In the genomic region with DNA sequence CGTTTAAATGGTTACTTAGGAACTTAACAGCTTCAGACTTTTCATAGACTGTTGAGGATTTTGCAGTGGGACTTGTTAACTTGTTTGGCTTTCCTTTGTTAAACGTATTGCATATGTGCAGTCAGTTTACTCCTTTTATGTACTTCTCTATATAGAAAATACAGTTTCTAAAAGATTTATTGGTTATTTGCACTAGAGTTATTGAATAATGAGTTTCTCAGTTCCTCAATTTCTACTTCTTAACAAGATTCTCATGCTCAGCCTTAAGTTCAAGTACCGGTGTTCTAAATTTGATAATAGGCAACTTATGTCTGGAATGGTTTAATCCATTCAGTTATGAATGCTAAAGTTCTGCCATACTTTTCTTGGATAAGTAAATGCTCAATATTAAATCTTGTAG, we compare ENCODE assay signal across 2 cellular contexts.
TF ChIP-seq lines count a peak whose summit lies in the region.

No MANE protein-coding gene starts in this region.

TF ChIP-seq in SK-N-SH, 30 proteins besides CTCF, POLR2A, EP300 and RAD21 (continued from another document):
- TF ChIP-seq, protein P1, sequence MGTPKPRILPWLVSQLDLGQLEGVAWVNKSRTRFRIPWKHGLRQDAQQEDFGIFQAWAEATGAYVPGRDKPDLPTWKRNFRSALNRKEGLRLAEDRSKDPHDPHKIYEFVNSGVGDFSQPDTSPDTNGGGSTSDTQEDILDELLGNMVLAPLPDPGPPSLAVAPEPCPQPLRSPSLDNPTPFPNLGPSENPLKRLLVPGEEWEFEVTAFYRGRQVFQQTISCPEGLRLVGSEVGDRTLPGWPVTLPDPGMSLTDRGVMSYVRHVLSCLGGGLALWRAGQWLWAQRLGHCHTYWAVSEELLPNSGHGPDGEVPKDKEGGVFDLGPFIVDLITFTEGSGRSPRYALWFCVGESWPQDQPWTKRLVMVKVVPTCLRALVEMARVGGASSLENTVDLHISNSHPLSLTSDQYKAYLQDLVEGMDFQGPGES (IDR thresholded peaks at IDR 0.05; ENCODE audit: low read depth, low read length): no peak
- no peak for TF ChIP-seq GABPA (IDR thresholded peaks at IDR 0.05; ENCODE audit: low read depth)
- TF ChIP-seq, protein P2, sequence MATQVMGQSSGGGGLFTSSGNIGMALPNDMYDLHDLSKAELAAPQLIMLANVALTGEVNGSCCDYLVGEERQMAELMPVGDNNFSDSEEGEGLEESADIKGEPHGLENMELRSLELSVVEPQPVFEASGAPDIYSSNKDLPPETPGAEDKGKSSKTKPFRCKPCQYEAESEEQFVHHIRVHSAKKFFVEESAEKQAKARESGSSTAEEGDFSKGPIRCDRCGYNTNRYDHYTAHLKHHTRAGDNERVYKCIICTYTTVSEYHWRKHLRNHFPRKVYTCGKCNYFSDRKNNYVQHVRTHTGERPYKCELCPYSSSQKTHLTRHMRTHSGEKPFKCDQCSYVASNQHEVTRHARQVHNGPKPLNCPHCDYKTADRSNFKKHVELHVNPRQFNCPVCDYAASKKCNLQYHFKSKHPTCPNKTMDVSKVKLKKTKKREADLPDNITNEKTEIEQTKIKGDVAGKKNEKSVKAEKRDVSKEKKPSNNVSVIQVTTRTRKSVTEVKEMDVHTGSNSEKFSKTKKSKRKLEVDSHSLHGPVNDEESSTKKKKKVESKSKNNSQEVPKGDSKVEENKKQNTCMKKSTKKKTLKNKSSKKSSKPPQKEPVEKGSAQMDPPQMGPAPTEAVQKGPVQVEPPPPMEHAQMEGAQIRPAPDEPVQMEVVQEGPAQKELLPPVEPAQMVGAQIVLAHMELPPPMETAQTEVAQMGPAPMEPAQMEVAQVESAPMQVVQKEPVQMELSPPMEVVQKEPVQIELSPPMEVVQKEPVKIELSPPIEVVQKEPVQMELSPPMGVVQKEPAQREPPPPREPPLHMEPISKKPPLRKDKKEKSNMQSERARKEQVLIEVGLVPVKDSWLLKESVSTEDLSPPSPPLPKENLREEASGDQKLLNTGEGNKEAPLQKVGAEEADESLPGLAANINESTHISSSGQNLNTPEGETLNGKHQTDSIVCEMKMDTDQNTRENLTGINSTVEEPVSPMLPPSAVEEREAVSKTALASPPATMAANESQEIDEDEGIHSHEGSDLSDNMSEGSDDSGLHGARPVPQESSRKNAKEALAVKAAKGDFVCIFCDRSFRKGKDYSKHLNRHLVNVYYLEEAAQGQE (IDR thresholded peaks at IDR 0.05; ENCODE audit: low read depth, low read length): no peak
- no peak for TF ChIP-seq NFIC (IDR thresholded peaks at IDR 0.05; ENCODE audit: borderline replicate concordance)
- no peak for TF ChIP-seq JUND (IDR thresholded peaks at IDR 0.05)
- no peak for TF ChIP-seq SIN3A (IDR thresholded peaks at IDR 0.05; ENCODE audit: borderline replicate concordance, low read depth, low read length)
- no peak for TF ChIP-seq CHD2 (IDR thresholded peaks at IDR 0.05; ENCODE audit: low read length, partially characterized antibody)
- no peak for TF ChIP-seq ELF1 (IDR thresholded peaks at IDR 0.05)
- no peak for TF ChIP-seq RCOR1 (IDR thresholded peaks at IDR 0.05; ENCODE audit: low read length)
- TF ChIP-seq MXI1 (IDR thresholded peaks at IDR 0.05; ENCODE audit: low read depth, low read length): no peak

TF ChIP-seq in SK-N-SH treated with all-trans-retinoic acid at 6 μM for 48 hours, 23 proteins besides CTCF, POLR2A, EP300 and RAD21 (continued from another document):
- TF ChIP-seq ARNTL (CRISPR knock-in tag; IDR thresholded peaks at IDR 0.05; ENCODE audit: borderline replicate concordance, low read depth): no peak
- TF ChIP-seq, protein P3, sequence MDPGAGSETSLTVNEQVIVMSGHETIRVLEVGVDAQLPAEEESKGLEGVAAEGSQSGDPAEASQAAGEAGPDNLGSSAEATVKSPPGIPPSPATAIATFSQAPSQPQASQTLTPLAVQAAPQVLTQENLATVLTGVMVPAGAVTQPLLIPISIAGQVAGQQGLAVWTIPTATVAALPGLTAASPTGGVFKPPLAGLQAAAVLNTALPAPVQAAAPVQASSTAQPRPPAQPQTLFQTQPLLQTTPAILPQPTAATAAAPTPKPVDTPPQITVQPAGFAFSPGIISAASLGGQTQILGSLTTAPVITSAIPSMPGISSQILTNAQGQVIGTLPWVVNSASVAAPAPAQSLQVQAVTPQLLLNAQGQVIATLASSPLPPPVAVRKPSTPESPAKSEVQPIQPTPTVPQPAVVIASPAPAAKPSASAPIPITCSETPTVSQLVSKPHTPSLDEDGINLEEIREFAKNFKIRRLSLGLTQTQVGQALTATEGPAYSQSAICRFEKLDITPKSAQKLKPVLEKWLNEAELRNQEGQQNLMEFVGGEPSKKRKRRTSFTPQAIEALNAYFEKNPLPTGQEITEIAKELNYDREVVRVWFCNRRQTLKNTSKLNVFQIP (CRISPR knock-in tag; IDR thresholded peaks at IDR 0.05; ENCODE audit: borderline replicate concordance, low read depth): no peak
- TF ChIP-seq, protein P4, sequence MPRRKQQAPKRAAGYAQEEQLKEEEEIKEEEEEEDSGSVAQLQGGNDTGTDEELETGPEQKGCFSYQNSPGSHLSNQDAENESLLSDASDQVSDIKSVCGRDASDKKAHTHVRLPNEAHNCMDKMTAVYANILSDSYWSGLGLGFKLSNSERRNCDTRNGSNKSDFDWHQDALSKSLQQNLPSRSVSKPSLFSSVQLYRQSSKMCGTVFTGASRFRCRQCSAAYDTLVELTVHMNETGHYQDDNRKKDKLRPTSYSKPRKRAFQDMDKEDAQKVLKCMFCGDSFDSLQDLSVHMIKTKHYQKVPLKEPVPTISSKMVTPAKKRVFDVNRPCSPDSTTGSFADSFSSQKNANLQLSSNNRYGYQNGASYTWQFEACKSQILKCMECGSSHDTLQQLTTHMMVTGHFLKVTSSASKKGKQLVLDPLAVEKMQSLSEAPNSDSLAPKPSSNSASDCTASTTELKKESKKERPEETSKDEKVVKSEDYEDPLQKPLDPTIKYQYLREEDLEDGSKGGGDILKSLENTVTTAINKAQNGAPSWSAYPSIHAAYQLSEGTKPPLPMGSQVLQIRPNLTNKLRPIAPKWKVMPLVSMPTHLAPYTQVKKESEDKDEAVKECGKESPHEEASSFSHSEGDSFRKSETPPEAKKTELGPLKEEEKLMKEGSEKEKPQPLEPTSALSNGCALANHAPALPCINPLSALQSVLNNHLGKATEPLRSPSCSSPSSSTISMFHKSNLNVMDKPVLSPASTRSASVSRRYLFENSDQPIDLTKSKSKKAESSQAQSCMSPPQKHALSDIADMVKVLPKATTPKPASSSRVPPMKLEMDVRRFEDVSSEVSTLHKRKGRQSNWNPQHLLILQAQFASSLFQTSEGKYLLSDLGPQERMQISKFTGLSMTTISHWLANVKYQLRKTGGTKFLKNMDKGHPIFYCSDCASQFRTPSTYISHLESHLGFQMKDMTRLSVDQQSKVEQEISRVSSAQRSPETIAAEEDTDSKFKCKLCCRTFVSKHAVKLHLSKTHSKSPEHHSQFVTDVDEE (CRISPR knock-in tag; IDR thresholded peaks at IDR 0.05): no peak
- TF ChIP-seq, protein P5, sequence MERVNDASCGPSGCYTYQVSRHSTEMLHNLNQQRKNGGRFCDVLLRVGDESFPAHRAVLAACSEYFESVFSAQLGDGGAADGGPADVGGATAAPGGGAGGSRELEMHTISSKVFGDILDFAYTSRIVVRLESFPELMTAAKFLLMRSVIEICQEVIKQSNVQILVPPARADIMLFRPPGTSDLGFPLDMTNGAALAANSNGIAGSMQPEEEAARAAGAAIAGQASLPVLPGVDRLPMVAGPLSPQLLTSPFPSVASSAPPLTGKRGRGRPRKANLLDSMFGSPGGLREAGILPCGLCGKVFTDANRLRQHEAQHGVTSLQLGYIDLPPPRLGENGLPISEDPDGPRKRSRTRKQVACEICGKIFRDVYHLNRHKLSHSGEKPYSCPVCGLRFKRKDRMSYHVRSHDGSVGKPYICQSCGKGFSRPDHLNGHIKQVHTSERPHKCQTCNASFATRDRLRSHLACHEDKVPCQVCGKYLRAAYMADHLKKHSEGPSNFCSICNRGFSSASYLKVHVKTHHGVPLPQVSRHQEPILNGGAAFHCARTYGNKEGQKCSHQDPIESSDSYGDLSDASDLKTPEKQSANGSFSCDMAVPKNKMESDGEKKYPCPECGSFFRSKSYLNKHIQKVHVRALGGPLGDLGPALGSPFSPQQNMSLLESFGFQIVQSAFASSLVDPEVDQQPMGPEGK (CRISPR knock-in tag; IDR thresholded peaks at IDR 0.05; ENCODE audit: borderline replicate concordance): no peak
- TF ChIP-seq, protein P6, sequence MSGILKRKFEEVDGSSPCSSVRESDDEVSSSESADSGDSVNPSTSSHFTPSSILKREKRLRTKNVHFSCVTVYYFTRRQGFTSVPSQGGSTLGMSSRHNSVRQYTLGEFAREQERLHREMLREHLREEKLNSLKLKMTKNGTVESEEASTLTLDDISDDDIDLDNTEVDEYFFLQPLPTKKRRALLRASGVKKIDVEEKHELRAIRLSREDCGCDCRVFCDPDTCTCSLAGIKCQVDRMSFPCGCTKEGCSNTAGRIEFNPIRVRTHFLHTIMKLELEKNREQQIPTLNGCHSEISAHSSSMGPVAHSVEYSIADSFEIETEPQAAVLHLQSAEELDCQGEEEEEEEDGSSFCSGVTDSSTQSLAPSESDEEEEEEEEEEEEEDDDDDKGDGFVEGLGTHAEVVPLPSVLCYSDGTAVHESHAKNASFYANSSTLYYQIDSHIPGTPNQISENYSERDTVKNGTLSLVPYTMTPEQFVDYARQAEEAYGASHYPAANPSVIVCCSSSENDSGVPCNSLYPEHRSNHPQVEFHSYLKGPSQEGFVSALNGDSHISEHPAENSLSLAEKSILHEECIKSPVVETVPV (CRISPR knock-in tag; IDR thresholded peaks at IDR 0.05): no peak
